7 cellular contexts compared by ENCODE assay signal in the genomic region with DNA sequence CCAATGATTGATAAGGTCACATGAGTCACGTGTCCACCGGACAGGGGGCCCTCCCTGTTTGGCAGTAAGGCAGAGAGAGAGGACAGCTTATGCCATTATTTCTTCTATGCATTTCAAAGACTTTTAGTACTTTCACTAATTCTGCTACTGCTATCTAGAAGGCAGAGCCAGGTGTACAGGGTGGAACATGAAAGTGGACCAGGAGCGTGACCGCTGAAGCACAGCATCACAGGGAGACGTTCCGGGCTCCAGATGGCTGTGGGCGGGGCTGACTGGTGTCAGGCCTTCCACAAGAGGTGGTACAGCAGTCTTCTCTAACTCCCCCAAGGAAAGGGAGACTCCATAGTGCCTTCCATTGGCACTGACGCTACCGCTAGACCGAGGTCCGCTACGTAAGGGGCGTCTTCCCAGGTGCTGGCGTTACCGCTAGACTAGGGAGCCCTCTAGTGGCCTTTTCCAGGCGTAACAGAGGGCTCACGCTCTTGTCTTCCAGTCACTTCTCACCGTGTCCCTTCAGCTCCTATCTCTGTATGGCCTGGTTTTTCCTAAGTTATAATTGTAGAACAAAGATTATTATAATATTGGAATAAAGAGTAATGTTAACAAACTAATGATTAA.
DNase-seq lines count a peak whose midpoint lies in the region; ATAC-seq and TF ChIP-seq lines count a peak whose summit lies in the region.
"Not testable (repeated sequence)": the region's sequence is repeated elsewhere in the genome, so short reads cannot be mapped to it uniquely, and the experiment has no call there.

No MANE protein-coding gene starts in this region.

- POLR2A ChIA-PET in PC-3 (lab: Charles Lee; ENCODE audit: unreplicated experiment): not testable (repeated sequence)

- ATAC-seq in GM19328 (IDR thresholded peaks at IDR 0.05; ENCODE audit: unreplicated experiment) (peak; percentile 75), HG02885 (IDR thresholded peaks at IDR 0.05; ENCODE audit: poor library complexity, unreplicated experiment) (peak; percentile 83), PC-3 (peak; percentile 97), foreskin keratinocyte (peak; percentile 86), left colon (peak; percentile 95)
- peak; percentile 76 to 94 for ATAC-seq in activated T-cell treated with anti-CD3 and anti-CD28 coated beads, Interleukin-2, amount 50 U/mL, for 4 hours

- not testable (repeated sequence) for H3K9me2 ChIP-seq in PC-3 (replicated peaks; ENCODE audit: low read length)

- H3K27me3 Mint-ChIP-seq in activated T-cell treated with anti-CD3 and anti-CD28 coated beads, Interleukin-2, amount 50 U/mL, for 4 hours (ENCODE audit: low read depth); osteocyte (ENCODE audit: unreplicated experiment): not testable (repeated sequence)

- H3K9ac ChIP-seq in PC-3 (ENCODE audit: low read length): not testable (repeated sequence)

- not testable (repeated sequence) for H3K9me3 ChIP-seq in PC-3 (ENCODE audit: low read length)

- not testable (repeated sequence) for BruUV-seq in PC-3 (replicated peaks; lab: Mats Ljungman, UMichigan)

- not testable (repeated sequence) for H3K9me3 Mint-ChIP-seq in activated T-cell treated with anti-CD3 and anti-CD28 coated beads, Interleukin-2, amount 50 U/mL, for 4 hours; osteocyte (ENCODE audit: unreplicated experiment)

- H3K36me3 Mint-ChIP-seq in activated T-cell treated with anti-CD3 and anti-CD28 coated beads, Interleukin-2, amount 50 U/mL, for 4 hours (ENCODE audit: insufficient read depth); osteocyte (ENCODE audit: unreplicated experiment): not testable (repeated sequence)

- H3K4me3 ChIP-seq in PC-3 (ENCODE audit: low read length): not testable (repeated sequence)

- not testable (repeated sequence) for H4K20me1 ChIP-seq in PC-3 (ENCODE audit: low read length)

- intact Hi-C loops in PC-3 (cut with micrococcal nuclease); left colon (cut with DNase I, micrococcal nuclease): not testable (repeated sequence)

- H3K36me3 ChIP-seq in PC-3 (ENCODE audit: low read depth, low read length): not testable (repeated sequence)

- H3K27me3 ChIP-seq in PC-3 (ENCODE audit: low read length); foreskin keratinocyte: not testable (repeated sequence)

- not testable (repeated sequence) for DNase-seq in PC-3; activated T-cell treated with anti-CD3 and anti-CD28 coated beads, Interleukin-2, amount 50 U/mL, for 4 hours; foreskin keratinocyte; left colon; osteocyte (ENCODE audit: extremely low spot score, unreplicated experiment)

- H2AFZ ChIP-seq in PC-3 (ENCODE audit: low read length): not testable (repeated sequence)

- CTCF ChIA-PET in PC-3 (lab: Charles Lee): not testable (repeated sequence)

- not testable (repeated sequence) for H3K4me1 Mint-ChIP-seq in activated T-cell treated with anti-CD3 and anti-CD28 coated beads, Interleukin-2, amount 50 U/mL, for 4 hours (ENCODE audit: low read depth); osteocyte (ENCODE audit: unreplicated experiment)

- H3K4me1 ChIP-seq in PC-3 (ENCODE audit: insufficient read depth, low read length); foreskin keratinocyte: not testable (repeated sequence)

- not testable (repeated sequence) for H3K79me2 ChIP-seq in PC-3 (ENCODE audit: low read length)

- not testable (repeated sequence) for H3K4me2 ChIP-seq in PC-3 (ENCODE audit: low read length)

- TF ChIP-seq CTCF in PC-3 (conservative IDR thresholded peaks at IDR 0.05; ENCODE audit: low read depth, low read length); foreskin keratinocyte (conservative IDR thresholded peaks at IDR 0.05): not testable (repeated sequence)
- peak; percentile 24 for TF ChIP-seq CTCF in osteocyte (IDR thresholded peaks at IDR 0.05)

- H3F3A ChIP-seq in PC-3 (ENCODE audit: low read length, unreplicated experiment): not testable (repeated sequence)

- H3K27ac ChIP-seq in PC-3 (ENCODE audit: low read length); foreskin keratinocyte: not testable (repeated sequence)

- not testable (repeated sequence) for H3K4me3 Mint-ChIP-seq in activated T-cell treated with anti-CD3 and anti-CD28 coated beads, Interleukin-2, amount 50 U/mL, for 4 hours; osteocyte (ENCODE audit: unreplicated experiment)

- not testable (repeated sequence) for H3K27ac Mint-ChIP-seq in osteocyte (ENCODE audit: unreplicated experiment)
